In the genomic region with DNA sequence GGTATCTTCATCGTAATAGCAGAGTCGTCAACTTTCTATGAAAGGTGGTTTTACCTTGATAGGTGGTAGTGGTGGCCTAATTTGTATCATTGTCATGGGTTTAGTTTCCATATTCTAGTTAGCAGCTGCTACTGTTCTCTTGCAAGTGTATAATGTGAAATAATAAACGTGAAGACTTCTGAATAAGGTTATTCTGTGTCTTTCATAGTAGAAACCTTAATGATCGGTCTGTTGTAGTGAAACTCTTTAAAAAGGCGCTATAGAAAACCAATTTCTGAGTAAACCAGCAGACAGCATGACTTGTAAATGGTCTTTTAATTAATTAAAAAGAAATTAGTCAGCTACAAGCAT, we compare ENCODE assay signal across 8 cellular contexts.
DNase-seq lines count a peak whose midpoint lies in the region; ATAC-seq and TF ChIP-seq lines count a peak whose summit lies in the region.

No MANE protein-coding gene starts in this region.

- H3K36me3 ChIP-seq in HUES6 (ENCODE audit: control insufficient read depth, insufficient read depth, low read length) (peaks cover 51% of the 10 kb centered on the region), mucosa of rectum (ENCODE audit: control insufficient read depth in 2 of 2, insufficient read depth in 2 of 2, low read length in 2 of 2) (peaks cover 33% of the 10 kb centered on the region in 2 donors)

- no peaks in the 10 kb centered on the region for H3K9me3 ChIP-seq in HUES6 (ENCODE audit: control insufficient read depth, insufficient read depth, low read depth, low read length)
- no peaks in the 10 kb centered on the region for H3K9me3 ChIP-seq in mucosa of rectum (ENCODE audit: control insufficient read depth in 2 of 2, low read length in 2 of 2)

- H3K4me1 ChIP-seq in HUES6 (ENCODE audit: control insufficient read depth, insufficient read depth, low read length) = peaks cover 17% of the 10 kb centered on the region
- H3K4me1 ChIP-seq in mucosa of rectum (ENCODE audit: control insufficient read depth in 2 of 2, insufficient read depth in 2 of 2, low read length in 2 of 2) = peaks cover 24 to 26% of the 10 kb centered on the region in 2 donors

- DNase-seq in cardiac fibroblast (ENCODE audit: low read depth in 2 of 2) = no peak
- DNase-seq in hippocampal formation (lab: John Stamatoyannopoulos, UW) = no peak
- no peak for DNase-seq in NCI-H2029 treated with DMSO at 0.1 percent for 48 hours (lab: John Stamatoyannopoulos, UW)
- no peak for DNase-seq in SIG-M5 treated with dmso at 0.1 percent for 504 hours (lab: John Stamatoyannopoulos, UW; ENCODE audit: unreplicated experiment)

- peak overlapping the region; percentile 93 for H3K27ac ChIP-seq in 22Rv1
- peak overlapping the region; percentile 94 for H3K27ac ChIP-seq in HUES6 (ENCODE audit: low read depth, low read length)
- H3K27ac ChIP-seq in mucosa of rectum (ENCODE audit: low read depth in 2 of 2, low read length in 2 of 2) = peak overlapping the region; percentile 25 to 32

- no peak for ATAC-seq in GM19023 (IDR thresholded peaks at IDR 0.05; ENCODE audit: unreplicated experiment)

- H3K9ac ChIP-seq in HUES6 (ENCODE audit: low read length) = peak overlapping the region; percentile 95
- peak overlapping the region; percentile 72 to 82 for H3K9ac ChIP-seq in mucosa of rectum (ENCODE audit: low read depth in 1 of 2, low read length in 2 of 2)

- peak overlapping the region; percentile 96 for H3K4me3 ChIP-seq in HUES6 (ENCODE audit: low read depth, low read length)
- peak overlapping the region; percentile 88 to 89 for H3K4me3 ChIP-seq in cardiac fibroblast (replicated peaks in 1 of 2; ENCODE audit: low read depth in 2 of 2, low read length in 2 of 2)
- peak overlapping the region; percentile 65 to 89 for H3K4me3 ChIP-seq in mucosa of rectum (ENCODE audit: low read length in 2 of 2)

- TF ChIP-seq CTCF in 22Rv1 (IDR thresholded peaks at IDR 0.05) (no peak), cardiac fibroblast (IDR thresholded peaks at IDR 0.05; ENCODE audit: low read depth, low read length) (no peak)

- no peaks in the 10 kb centered on the region for H3K27me3 ChIP-seq in HUES6 (ENCODE audit: control insufficient read depth, insufficient read depth, low read length)
- no peaks in the 10 kb centered on the region for H3K27me3 ChIP-seq in mucosa of rectum (ENCODE audit: control insufficient read depth in 2 of 2, insufficient read depth in 2 of 2, low read length in 2 of 2)

Comparison
In these comparisons a context has a peak if more than half of its experiments do, and no peak if none do; other contexts are left out.
1. H3K27ac ChIP-seq: peak in every context shown above with its lines; median percentile 94 in HUES6; 93 in 22Rv1; 28 in mucosa of rectum.